18 cellular contexts compared by ENCODE assay signal in genomic region chr12:105212431-105212830, GRCh38. TPM values are rescaled to one million over a fixed set of nuclear protein-coding genes. Genes with fewer than 3 reads are reported as not detected.
A peak's percentile ranks its signal among the peaks of the same experiment; 100 is the strongest.
DNase-seq lines count a peak whose midpoint lies in the region; ATAC-seq and TF ChIP-seq lines count a peak whose summit lies in the region.
"Had no signal": no experiment of that assay in that cellular context is flagged by ENCODE, and none has a peak within 500 bp of the region (broad histone marks: within the 10 kb centered on the region; RNA-seq: fewer than 3 reads in every experiment).

No MANE protein-coding gene starts in this region.

- H3K27ac ChIP-seq in ACC112 (ENCODE audit: low read depth, low read length): peak overlapping the region; percentile 79
- H3K27ac ChIP-seq in GM23248: peak overlapping the region; percentile 94
- H3K27ac ChIP-seq in substantia nigra (ENCODE audit: low read depth, low read length, poor library complexity, severe bottlenecking): no peak overlapping the region
- H3K27ac ChIP-seq: ascending aorta, right lobe of liver had no signal

- peak; percentile 90 for DNase-seq in GM23248
- DNase-seq in amniotic epithelial cell (ENCODE audit: low read depth): peak; percentile 43
- DNase-seq in glutamatergic neuron: no peak
- no peak for DNase-seq in NCI-H69 (lab: John Stamatoyannopoulos, UW)
- DNase-seq in substantia nigra (lab: John Stamatoyannopoulos, UW): no peak
- no peak for DNase-seq in Caco-2
- DNase-seq: activated CD4-positive, alpha-beta T cell treated with anti-CD3 and anti-CD28 coated beads, Interleukin-2, amount 50 U/mL, for 48 hours; AML-193; DMS 273 treated with DMSO at 0.1 percent for 48 hours; NCI-H2081; NCI-H82; right lobe of liver; stimulated activated naive CD4-positive, alpha-beta T cell treated with Interleukin-2 at 50 U/mL for 16 hours; T-helper 2 cell had no signal

- peaks cover 17% of the 10 kb centered on the region for H3K4me1 Mint-ChIP-seq in glutamatergic neuron (ENCODE audit: low read depth, unreplicated experiment)
- peaks cover 35% of the 10 kb centered on the region for H3K4me1 Mint-ChIP-seq in Caco-2 (ENCODE audit: low read depth, unreplicated experiment)
- H3K4me1 Mint-ChIP-seq: activated T-helper 17 cell treated with anti-CD3 and anti-CD28 coated beads, Interleukin-2, amount 50 U/mL, for 72 hours had no signal

- no peak for TF ChIP-seq CTCF in glutamatergic neuron (IDR thresholded peaks at IDR 0.05; ENCODE audit: partially characterized antibody, unreplicated experiment)
- TF ChIP-seq CTCF in Caco-2 (IDR thresholded peaks at IDR 0.05; ENCODE audit: insufficient read depth in 1 of 2, low read depth in 1 of 2, low read length in 1 of 2, severe bottlenecking in 1 of 2, unreplicated experiment in 1 of 2): no peak

- H3K4me2 ChIP-seq in GM23248 (ENCODE audit: unreplicated experiment): peak overlapping the region; percentile 32

- no peaks in the 10 kb centered on the region for H3K27me3 ChIP-seq in ACC112 (ENCODE audit: insufficient read depth, low read length)
- no peaks in the 10 kb centered on the region for H3K27me3 ChIP-seq in GM23248 (replicated peaks; ENCODE audit: insufficient read depth)
- no peaks in the 10 kb centered on the region for H3K27me3 ChIP-seq in Caco-2 (replicated peaks; ENCODE audit: control insufficient read depth, insufficient read depth, low read length)
- H3K27me3 ChIP-seq: ascending aorta, right lobe of liver had no signal

- POLR2A ChIA-PET in Caco-2 (lab: Charles Lee): no interaction called here

- H3K79me2 ChIP-seq in ACC112 (ENCODE audit: control insufficient read depth, insufficient read depth, low read length, unreplicated experiment) (no peaks in the 10 kb centered on the region), GM23248 (ENCODE audit: insufficient read depth) (peaks cover 79% of the 10 kb centered on the region)

- H3K27ac Mint-ChIP-seq in glutamatergic neuron (ENCODE audit: unreplicated experiment): peak overlapping the region; percentile 86
- no peak overlapping the region for H3K27ac Mint-ChIP-seq in Caco-2 (ENCODE audit: unreplicated experiment)
- H3K27ac Mint-ChIP-seq: activated T-helper 17 cell treated with anti-CD3 and anti-CD28 coated beads, Interleukin-2, amount 50 U/mL, for 72 hours had no signal

- no peak for ATAC-seq in GM21786 (IDR thresholded peaks at IDR 0.05; ENCODE audit: unreplicated experiment)
- ATAC-seq: activated T-helper 17 cell treated with anti-CD3 and anti-CD28 coated beads, Interleukin-2, amount 50 U/mL, for 72 hours; right lobe of liver had no signal

- BruUV-seq in Caco-2 (replicated peaks; lab: Mats Ljungman, UMichigan): no TSS peak

- H3K36me3 ChIP-seq in ACC112 (ENCODE audit: insufficient read depth, low read length) (peaks cover 10% of the 10 kb centered on the region), GM23248 (ENCODE audit: low read depth) (peaks cover 69% of the 10 kb centered on the region), Caco-2 (ENCODE audit: control insufficient read depth, insufficient read depth, low read length) (peaks cover 6% of the 10 kb centered on the region)

- peaks cover 4% of the 10 kb centered on the region for H3K36me3 Mint-ChIP-seq in glutamatergic neuron (ENCODE audit: unreplicated experiment)
- H3K36me3 Mint-ChIP-seq in Caco-2 (ENCODE audit: insufficient read depth, unreplicated experiment): peaks cover 76% of the 10 kb centered on the region

- H3K27me3 Mint-ChIP-seq in glutamatergic neuron (ENCODE audit: unreplicated experiment): peaks cover 4% of the 10 kb centered on the region
- no peaks in the 10 kb centered on the region for H3K27me3 Mint-ChIP-seq in Caco-2 (ENCODE audit: insufficient read depth, unreplicated experiment)
- H3K27me3 Mint-ChIP-seq: activated T-helper 17 cell treated with anti-CD3 and anti-CD28 coated beads, Interleukin-2, amount 50 U/mL, for 72 hours had no signal

- peaks cover 79% of the 10 kb centered on the region for H3F3A ChIP-seq in GM23248 (ENCODE audit: insufficient read depth)

- H3K9me2 ChIP-seq in GM23248 (ENCODE audit: insufficient read depth): no peaks in the 10 kb centered on the region

- H3K4me3 ChIP-seq in ACC112 (ENCODE audit: low read depth, low read length): no peak overlapping the region
- no peak overlapping the region for H3K4me3 ChIP-seq in GM23248
- no peak overlapping the region for H3K4me3 ChIP-seq in Caco-2 (ENCODE audit: low read depth, low read length)
- H3K4me3 ChIP-seq: ascending aorta, right lobe of liver had no signal

- H3K4me3 Mint-ChIP-seq in glutamatergic neuron (ENCODE audit: unreplicated experiment) (no peak overlapping the region), Caco-2 (ENCODE audit: unreplicated experiment) (no peak overlapping the region)
- H3K4me3 Mint-ChIP-seq: activated T-helper 17 cell treated with anti-CD3 and anti-CD28 coated beads, Interleukin-2, amount 50 U/mL, for 72 hours had no signal

- no peak overlapping the region for H2AFZ ChIP-seq in ACC112 (ENCODE audit: low read length, unreplicated experiment)
- no peak overlapping the region for H2AFZ ChIP-seq in GM23248

- intact Hi-C loops in Caco-2 (cut with micrococcal nuclease; ENCODE audit: unreplicated experiment): no loop called here

- H3K4me1 ChIP-seq in ACC112 (ENCODE audit: control insufficient read depth, insufficient read depth, low read length, unreplicated experiment): peaks cover 28% of the 10 kb centered on the region
- H3K4me1 ChIP-seq in GM23248 (ENCODE audit: insufficient read depth): peaks cover 60% of the 10 kb centered on the region
- peaks cover 40% of the 10 kb centered on the region for H3K4me1 ChIP-seq in Caco-2
- H3K4me1 ChIP-seq: ascending aorta had no signal

- no peaks in the 10 kb centered on the region for H4K20me1 ChIP-seq in GM23248 (ENCODE audit: insufficient read depth)

- peak overlapping the region; percentile 76 for H3K9ac ChIP-seq in GM23248

- CTCF ChIA-PET in Caco-2 (lab: Charles Lee): no interaction called here

- in situ Hi-C loops in GM23248 (cut with MboI): no loop called here

- WGBS in GM23248 (ENCODE audit: low coverage in 1 of 2, low lambda C conversion rate in 2 of 2, missing lambda C conversion rate in 2 of 2), 2 experiments: 7 to 13% methylated on average over 6 of the region's 6 CpGs

- H3K9me3 Mint-ChIP-seq in glutamatergic neuron (ENCODE audit: unreplicated experiment): no peaks in the 10 kb centered on the region
- H3K9me3 Mint-ChIP-seq in Caco-2 (ENCODE audit: unreplicated experiment): no peaks in the 10 kb centered on the region
- H3K9me3 Mint-ChIP-seq: activated T-helper 17 cell treated with anti-CD3 and anti-CD28 coated beads, Interleukin-2, amount 50 U/mL, for 72 hours had no signal

- no peaks in the 10 kb centered on the region for H3K9me3 ChIP-seq in GM23248 (ENCODE audit: low read depth)
- no peaks in the 10 kb centered on the region for H3K9me3 ChIP-seq in Caco-2
- H3K9me3 ChIP-seq: ascending aorta, right lobe of liver had no signal

RNA-seq across cellular contexts. Expression of gene APPL2, which starts 23.5 kb away (rescaled TPM):
- 76.8 and 83.0 TPM in 2 replicates for total RNA-seq in GM23248 (2014; rRNA removed; shearing (Covaris generic))
- 119 and 122 TPM in 2 replicates for polyA plus RNA-seq in GM23248 (2016; fragmentation: Nextera tagmentation; extraction: Ambion mirVana)
- total RNA-seq in glutamatergic neuron (ENCODE audit: unreplicated experiment): 35.6 TPM
- 49.2 and 56.0 TPM in 2 replicates for total RNA-seq in Caco-2 (2022)

Comparison
In these comparisons a context has a peak if more than half of its experiments do, and no peak if none do; other contexts are left out.
1. DNase-seq: peak in GM23248 (single experiment) and amniotic epithelial cell (single experiment); none in glutamatergic neuron (single experiment), NCI-H69 (single experiment), substantia nigra (0 of 49) and Caco-2 (0 of 2).